9 cellular contexts compared by ENCODE assay signal in genomic region chr3:46695177-46695961, GRCh38. TPM values are rescaled to one million over a fixed set of nuclear protein-coding genes. Genes with fewer than 3 reads are reported as not detected.
A peak's percentile ranks its signal among the peaks of the same experiment; 100 is the strongest.
DNase-seq lines count a peak whose midpoint lies in the region; ATAC-seq and TF ChIP-seq lines count a peak whose summit lies in the region.
"Had no signal": no experiment of that assay in that cellular context is flagged by ENCODE, and none has a peak within 500 bp of the region (broad histone marks: within the 10 kb centered on the region; RNA-seq: fewer than 3 reads in every experiment).

No MANE protein-coding gene starts in this region.

- no peak overlapping the region for H3K9ac ChIP-seq in OCI-LY1 (ENCODE audit: low read length)

- no peaks in the 10 kb centered on the region for H3K9me3 Mint-ChIP-seq in activated T-helper 17 cell treated with anti-CD3 and anti-CD28 coated beads, Interleukin-2, amount 50 U/mL, for 72 hours

- no peak overlapping the region for H3K4me2 ChIP-seq in OCI-LY1 (ENCODE audit: low read length)

- H3K27ac Mint-ChIP-seq in activated T-helper 17 cell treated with anti-CD3 and anti-CD28 coated beads, Interleukin-2, amount 50 U/mL, for 72 hours: peak overlapping the region; percentile 87

- H3K9me2 ChIP-seq in OCI-LY1 (ENCODE audit: low read depth, low read length): no peaks in the 10 kb centered on the region

- peak overlapping the region; percentile 89 for H3K4me3 Mint-ChIP-seq in activated T-helper 17 cell treated with anti-CD3 and anti-CD28 coated beads, Interleukin-2, amount 50 U/mL, for 72 hours

- H3K9me3 ChIP-seq in OCI-LY1 (ENCODE audit: low read length): no peaks in the 10 kb centered on the region

- H3K36me3 Mint-ChIP-seq in activated T-helper 17 cell treated with anti-CD3 and anti-CD28 coated beads, Interleukin-2, amount 50 U/mL, for 72 hours (ENCODE audit: low read depth): no peaks in the 10 kb centered on the region

- DNase-seq in glomerular visceral epithelial cell (ENCODE audit: extremely low spot score): peak; percentile 19
- no peak for DNase-seq in retinal pigment epithelial cell (ENCODE audit: low read depth)
- DNase-seq in T1000 (lab: John Stamatoyannopoulos, UW): no peak

- no peaks in the 10 kb centered on the region for H3K79me2 ChIP-seq in OCI-LY1 (ENCODE audit: insufficient read depth, low read length)

- peaks cover 10% of the 10 kb centered on the region for H3K4me1 ChIP-seq in OCI-LY1 (ENCODE audit: insufficient read depth, low read length, severe bottlenecking)

- TF ChIP-seq CTCF in GM12875 (IDR thresholded peaks at IDR 0.05; ENCODE audit: borderline replicate concordance, insufficient read depth, low read depth, low read length) (peak; percentile 39; the same call in 1 of the 2 replicates), OCI-LY1 (IDR thresholded peaks at IDR 0.05; ENCODE audit: low read length) (peak; percentile 35), retinal pigment epithelial cell (conservative IDR thresholded peaks at IDR 0.05; ENCODE audit: low read depth, low read length) (peak; percentile 58)

- peaks cover 24% of the 10 kb centered on the region for H3K4me1 Mint-ChIP-seq in activated T-helper 17 cell treated with anti-CD3 and anti-CD28 coated beads, Interleukin-2, amount 50 U/mL, for 72 hours

- H3K36me3 ChIP-seq in OCI-LY1 (ENCODE audit: insufficient read depth, low read length): no peaks in the 10 kb centered on the region

- peak; percentile 41 for ATAC-seq in activated T-helper 17 cell treated with anti-CD3 and anti-CD28 coated beads, Interleukin-2, amount 50 U/mL, for 72 hours (replicated peaks)
- no peak for ATAC-seq in HG03565 (IDR thresholded peaks at IDR 0.05; ENCODE audit: unreplicated experiment)
- ATAC-seq in HG03039 (IDR thresholded peaks at IDR 0.05; ENCODE audit: unreplicated experiment): no peak

- H3K27me3 Mint-ChIP-seq in activated T-helper 17 cell treated with anti-CD3 and anti-CD28 coated beads, Interleukin-2, amount 50 U/mL, for 72 hours: no peaks in the 10 kb centered on the region

- H3K27ac ChIP-seq in OCI-LY1 (ENCODE audit: low read depth, low read length, poor library complexity, severe bottlenecking): no peak overlapping the region

- H3K4me3 ChIP-seq in GM12875 (ENCODE audit: low read depth, low read length): no peak overlapping the region
- no peak overlapping the region for H3K4me3 ChIP-seq in OCI-LY1 (ENCODE audit: low read depth, low read length, poor library complexity, severe bottlenecking)
- no peak overlapping the region for H3K4me3 ChIP-seq in retinal pigment epithelial cell (ENCODE audit: low read length)

- H4K20me1 ChIP-seq in OCI-LY1 (ENCODE audit: insufficient read depth, low read length): no peaks in the 10 kb centered on the region

- no peak overlapping the region for H2AFZ ChIP-seq in OCI-LY1 (ENCODE audit: low read length)

- peaks cover 10% of the 10 kb centered on the region; the same call in 1 of the 2 replicates for H3K27me3 ChIP-seq in OCI-LY1 (ENCODE audit: insufficient read depth, low read length)

- no peaks in the 10 kb centered on the region for H3F3A ChIP-seq in OCI-LY1 (ENCODE audit: insufficient read depth, low read length)

RNA-seq across cellular contexts. Expression of gene ALS2CL, which starts 1.9 kb away (rescaled TPM):
- 1 to 10 TPM in 1 of 2 donors, under 1 TPM in 1; 0.69 to 5.2 TPM for total RNA-seq in activated T-helper 17 cell treated with anti-CD3 and anti-CD28 coated beads, Interleukin-2, amount 50 U/mL, for 72 hours

RNA-seq across cellular contexts. Expression of gene TMIE, which starts 5.8 kb away (rescaled TPM):
- total RNA-seq in activated T-helper 17 cell treated with anti-CD3 and anti-CD28 coated beads, Interleukin-2, amount 50 U/mL, for 72 hours: under 1 TPM; 0.15 to 0.53 TPM
- total RNA-seq: T-helper 2 cell treated with Interferon-gamma antibody and Interleukin-4, amounts not matched to agents 100 ng/mL and 5 ng/mL, for 36 hours had no signal

RNA-seq across cellular contexts. Expression of gene PRSS50, which starts 22.3 kb away (rescaled TPM):
- under 1 TPM in 1 of 2 donors, not detected in 1; 0.11 TPM for total RNA-seq in activated T-helper 17 cell treated with anti-CD3 and anti-CD28 coated beads, Interleukin-2, amount 50 U/mL, for 72 hours
- total RNA-seq: T-helper 2 cell treated with Interferon-gamma antibody and Interleukin-4, amounts not matched to agents 100 ng/mL and 5 ng/mL, for 36 hours had no signal
